ENCODE assay signal across 8 cellular contexts in genomic region chr2:194166818-194167217, GRCh38.
DNase-seq lines count a peak whose midpoint lies in the region; TF ChIP-seq lines count a peak whose summit lies in the region.

No MANE protein-coding gene starts in this region.

- H3K4me3 ChIP-seq in GM12875 (ENCODE audit: low read depth, low read length) (no peak overlapping the region), GM23248 (no peak overlapping the region), SU-DHL-6 (ENCODE audit: insufficient read depth, low read length, poor library complexity, severe bottlenecking) (no peak overlapping the region), kidney epithelial cell (ENCODE audit: low read depth, low read length) (no peak overlapping the region)

- H3K27me3 ChIP-seq in GM23248 (replicated peaks; ENCODE audit: insufficient read depth): no peaks in the 10 kb centered on the region
- H3K27me3 ChIP-seq in SU-DHL-6 (ENCODE audit: low read length): no peaks in the 10 kb centered on the region
- no peaks in the 10 kb centered on the region for H3K27me3 ChIP-seq in kidney epithelial cell (ENCODE audit: control insufficient read depth, insufficient read depth, low read length)

- in situ Hi-C loops in GM23248 (cut with MboI): no loop called here

- H3K9me3 ChIP-seq in GM23248 (ENCODE audit: low read depth) (no peaks in the 10 kb centered on the region), SU-DHL-6 (ENCODE audit: insufficient read depth, low read length) (no peaks in the 10 kb centered on the region)

- DNase-seq in GM23248: peak; percentile 62
- peak; percentile 79 to 80 for DNase-seq in Kasumi-1 (lab: John Stamatoyannopoulos, UW)
- DNase-seq in kidney epithelial cell (ENCODE audit: low read depth): no peak
- DNase-seq in NCI-H187 (lab: John Stamatoyannopoulos, UW): no peak
- no peak for DNase-seq in cerebellum (ENCODE audit: low spot score)
- no peak for DNase-seq in activated CD4-positive, alpha-beta T cell treated with anti-CD3 and anti-CD28 coated beads for 4 hours

- H2AFZ ChIP-seq in GM23248 (no peak overlapping the region), SU-DHL-6 (ENCODE audit: low read depth, low read length, severe bottlenecking) (peak overlapping the region; percentile 71)

- H3K79me2 ChIP-seq in GM23248 (ENCODE audit: insufficient read depth) (no peaks in the 10 kb centered on the region), SU-DHL-6 (ENCODE audit: insufficient read depth, low read length) (no peaks in the 10 kb centered on the region)

- no peaks in the 10 kb centered on the region for H3K4me1 ChIP-seq in GM23248 (ENCODE audit: insufficient read depth)

- H3K9me2 ChIP-seq in GM23248 (ENCODE audit: insufficient read depth) (no peaks in the 10 kb centered on the region), SU-DHL-6 (replicated peaks; ENCODE audit: insufficient read depth, low read length) (no peaks in the 10 kb centered on the region)

- H3F3A ChIP-seq in GM23248 (ENCODE audit: insufficient read depth) (no peaks in the 10 kb centered on the region), SU-DHL-6 (ENCODE audit: insufficient read depth) (no peaks in the 10 kb centered on the region)

- H3K4me2 ChIP-seq in GM23248 (ENCODE audit: unreplicated experiment): no peak overlapping the region
- H3K4me2 ChIP-seq in SU-DHL-6 (ENCODE audit: low read depth, low read length, poor library complexity, severe bottlenecking): peak overlapping the region; percentile 35

- H4K20me1 ChIP-seq in GM23248 (ENCODE audit: insufficient read depth) (no peaks in the 10 kb centered on the region), SU-DHL-6 (ENCODE audit: low read depth, low read length) (no peaks in the 10 kb centered on the region)

- TF ChIP-seq CTCF in GM12875 (IDR thresholded peaks at IDR 0.05; ENCODE audit: borderline replicate concordance, insufficient read depth, low read depth, low read length) (peak; percentile 54; the same call in 1 of the 2 replicates), SU-DHL-6 (IDR thresholded peaks at IDR 0.05; ENCODE audit: insufficient read depth, low read length, poor library complexity, severe bottlenecking) (peak; percentile 26), kidney epithelial cell (IDR thresholded peaks at IDR 0.05; ENCODE audit: insufficient read depth, low read length, poor library complexity, severe bottlenecking) (peak; percentile 71)

- WGBS in GM23248 (ENCODE audit: low coverage in 1 of 2, low lambda C conversion rate in 2 of 2, missing lambda C conversion rate in 2 of 2), 2 experiments: 14 to 18% methylated on average over 2 of the region's 2 CpGs

- no peaks in the 10 kb centered on the region for H3K36me3 ChIP-seq in GM23248 (ENCODE audit: low read depth)
- no peaks in the 10 kb centered on the region for H3K36me3 ChIP-seq in SU-DHL-6 (ENCODE audit: low read length)
- no peaks in the 10 kb centered on the region for H3K36me3 ChIP-seq in kidney epithelial cell (ENCODE audit: control insufficient read depth, insufficient read depth, low read length)

- H3K27ac ChIP-seq in GM23248 (no peak overlapping the region), SU-DHL-6 (ENCODE audit: low read depth, low read length) (no peak overlapping the region)

- H3K9ac ChIP-seq in GM23248: no peak overlapping the region
- no peak overlapping the region for H3K9ac ChIP-seq in SU-DHL-6 (ENCODE audit: low read length)

Comparison
In these comparisons a context has a peak if more than half of its experiments do, and no peak if none do; other contexts are left out.
1. DNase-seq: peak in GM23248 (single experiment) and Kasumi-1 (2 of 2); none in kidney epithelial cell (single experiment), NCI-H187 (0 of 2), cerebellum (single experiment) and activated CD4-positive, alpha-beta T cell treated with anti-CD3 and anti-CD28 coated beads for 4 hours (0 of 2).
2. Peak in every context shown above with its lines, with median percentiles within 50 percentile points of each other: CTCF ChIP-seq.